In genomic region chr12:96193725-96194571, GRCh38 we compare ENCODE assay signal across 1 cellular context.
TF ChIP-seq lines count a peak whose summit lies in the region.

ELK3 (plus strand) TSS chr12:96194375.

TF ChIP-seq in GM12878, 131 proteins besides CTCF, POLR2A, EP300 and RAD21 (continued from another document and continues in another):
- TF ChIP-seq ZBTB40 (IDR thresholded peaks at IDR 0.05; ENCODE audit: borderline replicate concordance) (no peak), BHLHE40 (IDR thresholded peaks at IDR 0.05; ENCODE audit: borderline replicate concordance in 1 of 2, low read depth in 2 of 2, low read length in 1 of 2) (no peak), SMAD1 (IDR thresholded peaks at IDR 0.05; ENCODE audit: low read depth, partially characterized antibody) (no peak), MXI1 (IDR thresholded peaks at IDR 0.05; ENCODE audit: low read depth, low read length) (peak; percentile 48; the same call in 1 of the 2 replicates), MEF2B (IDR thresholded peaks at IDR 0.05; ENCODE audit: partially characterized antibody, poor library complexity, severe bottlenecking) (no peak), RB1 (IDR thresholded peaks at IDR 0.05; ENCODE audit: borderline replicate concordance) (0 out of 2 replicates have a peak, but pooled peaks have one; percentile 28), EED (IDR thresholded peaks at IDR 0.05; ENCODE audit: low read depth) (peak; percentile 36; the same call in 1 of the 2 replicates), RBBP5 (conservative IDR thresholded peaks at IDR 0.05) (no peak), MAX (IDR thresholded peaks at IDR 0.05; ENCODE audit: low read depth, low read length) (no peak), IRF3 (IDR thresholded peaks at IDR 0.05) (no peak), PRDM15 (CRISPR knock-in tag; IDR thresholded peaks at IDR 0.05) (no peak), DPF2 (IDR thresholded peaks at IDR 0.05) (peak; percentile 65; the same call in 1 of the 2 replicates), RELB (IDR thresholded peaks at IDR 0.05; ENCODE audit: low read depth) (no peak), E4F1 (IDR thresholded peaks at IDR 0.05; ENCODE audit: borderline replicate concordance, partially characterized antibody) (no peak), HSF1 (IDR thresholded peaks at IDR 0.05; ENCODE audit: low read depth, low read length) (no peak), PML (IDR thresholded peaks at IDR 0.05; ENCODE audit: low read length) (no peak), ZSCAN29 (IDR thresholded peaks at IDR 0.05) (no peak), IRF4 (IDR thresholded peaks at IDR 0.05; ENCODE audit: low read depth, low read length) (no peak), NRF1 (conservative IDR thresholded peaks at IDR 0.05; ENCODE audit: low read depth, low read length) (no peak), STAT3 (IDR thresholded peaks at IDR 0.05; ENCODE audit: low read depth, low read length) (no peak), IKZF2 (IDR thresholded peaks at IDR 0.05) (0 out of 4 replicates have a peak, but pooled peaks of 1 of the 2 experiments have one; percentile 18), CEBPB (IDR thresholded peaks at IDR 0.05; ENCODE audit: borderline replicate concordance in 1 of 2, low read depth in 2 of 2, low read length in 2 of 2) (no peak), MTA3 (IDR thresholded peaks at IDR 0.05; ENCODE audit: borderline replicate concordance, low read length) (no peak), HDGF (IDR thresholded peaks at IDR 0.05) (no peak), TAF1 (IDR thresholded peaks at IDR 0.05; ENCODE audit: borderline replicate concordance, low read depth, low read length) (no peak), IRF5 (IDR thresholded peaks at IDR 0.05; ENCODE audit: borderline replicate concordance) (no peak), GATAD2B (conservative IDR thresholded peaks at IDR 0.05; ENCODE audit: low read depth) (peak; percentile 56; the same call in 1 of the 2 replicates), KDM1A (IDR thresholded peaks at IDR 0.05; ENCODE audit: borderline replicate concordance) (no peak), MYC (IDR thresholded peaks at IDR 0.05; ENCODE audit: insufficient read depth, insufficient read length, insufficient replicate concordance, low read length, severe bottlenecking) (no peak), ZBED1 (IDR thresholded peaks at IDR 0.05; ENCODE audit: borderline replicate concordance) (no peak), PKNOX1 (IDR thresholded peaks at IDR 0.05) (0 out of 2 replicates have a peak, but pooled peaks have one; percentile 9), POLR2AphosphoS2 (IDR thresholded peaks at IDR 0.05; ENCODE audit: low read depth, low read length) (no peak), BRCA1 (IDR thresholded peaks at IDR 0.05; ENCODE audit: low read depth, low read length) (no peak), ZBTB4 (CRISPR knock-in tag; IDR thresholded peaks at IDR 0.05) (no peak)
